ENCODE assay signal across 9 cellular contexts in the genomic region with DNA sequence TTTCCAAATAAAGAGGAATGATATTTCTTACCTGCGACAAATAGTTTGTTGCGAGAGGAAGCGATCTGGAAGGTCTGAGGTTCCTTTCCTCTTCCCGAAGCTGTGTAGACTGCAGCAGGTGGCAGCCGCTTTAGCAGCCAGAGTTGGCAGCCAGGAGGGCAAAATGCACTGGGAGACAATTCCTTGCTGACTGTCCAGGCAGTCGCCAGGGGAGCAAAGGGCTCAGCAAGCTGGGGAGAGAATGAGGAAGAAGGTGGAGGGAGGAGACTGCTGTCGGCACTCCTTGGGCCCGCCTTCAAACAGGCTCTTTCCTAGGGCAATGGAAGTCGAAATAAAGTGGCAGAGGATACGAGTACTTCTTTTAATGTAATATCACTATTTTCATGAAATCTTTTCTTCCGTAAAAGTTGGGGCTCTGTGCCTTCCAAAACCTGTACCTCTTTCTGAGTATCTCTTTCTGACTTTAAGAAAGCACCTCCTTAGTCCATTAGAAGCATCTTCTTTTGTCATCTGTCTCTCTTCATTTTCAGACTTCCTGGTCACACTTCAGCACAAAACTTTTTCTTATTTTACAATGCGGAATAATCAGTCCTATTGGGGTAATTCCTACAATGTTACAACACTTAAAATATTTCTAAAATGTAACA. TPM values are rescaled to one million over a fixed set of nuclear protein-coding genes. Genes with fewer than 3 reads are reported as not detected.
DNase-seq lines count a peak whose midpoint lies in the region; ATAC-seq and TF ChIP-seq lines count a peak whose summit lies in the region.
"Had no signal": no experiment of that assay in that cellular context is flagged by ENCODE, and none has a peak within 500 bp of the region (broad histone marks: within the 10 kb centered on the region; RNA-seq: fewer than 3 reads in every experiment).

A gene (minus strand): TSS at position 220 of the 647 bp plus-strand sequence. CDS start 9,041 bp downstream, outside the sequence.

- TF ChIP-seq CTCF in astrocyte of the spinal cord (IDR thresholded peaks at IDR 0.05; ENCODE audit: low read depth, low read length), result no peak

- peak within 1 kb of the TSS; percentile 14 for H3K4me3 ChIP-seq in astrocyte of the spinal cord (ENCODE audit: low read depth, low read length)
- no peak within 1 kb of the TSS for H3K4me3 ChIP-seq in thymus (ENCODE audit: low read length)

- no peaks in the 10 kb centered on the region for H3K4me1 ChIP-seq in thymus (ENCODE audit: control insufficient read depth, insufficient read depth, low read length)

- in situ Hi-C loops in astrocyte of the spinal cord (cut with HindIII; ENCODE audit: low sequenced_read_pairs), result no loop called here

- no peaks in the 10 kb centered on the region for H3K36me3 ChIP-seq in thymus (ENCODE audit: control insufficient read depth, insufficient read depth)

- peak within 1 kb of the TSS; percentile 10 for H3K27ac ChIP-seq in thymus (ENCODE audit: low read depth)
- H3K27ac ChIP-seq: 22Rv1 had no signal

- no peaks in the 10 kb centered on the region for H3K9me3 ChIP-seq in thymus (ENCODE audit: control insufficient read depth)

- H3K27me3 ChIP-seq in thymus (ENCODE audit: control insufficient read depth, insufficient read depth), result no peaks in the 10 kb centered on the region

- no peak for ATAC-seq in HG02870 (IDR thresholded peaks at IDR 0.05; ENCODE audit: unreplicated experiment)
- no peak for ATAC-seq in HG03469 (IDR thresholded peaks at IDR 0.05; ENCODE audit: unreplicated experiment)
- ATAC-seq in GM18909 (IDR thresholded peaks at IDR 0.05; ENCODE audit: poor library complexity, unreplicated experiment), result no peak

- 41% methylated on average over 12 of the region's 12 CpGs for WGBS in thymus

- DNase-seq in DMS153 (lab: John Stamatoyannopoulos, UW) (peak; percentile 16), DMS153 treated with DMSO at 0.1 percent for 48 hours (lab: John Stamatoyannopoulos, UW; ENCODE audit: unreplicated experiment) (no peak), astrocyte of the spinal cord (ENCODE audit: low read depth, low spot score) (peak; percentile 29), left kidney (ENCODE audit: low read depth, low spot score) (peak; percentile 56)

RNA-seq across cellular contexts. Expression of the gene that starts here (rescaled TPM):
- 22.4 TPM for polyA plus RNA-seq in thymus
